In genomic region chr7:5041047-5041446, GRCh38 we compare ENCODE assay signal across 20 cellular contexts.
"Had no signal": no experiment of that assay in that cellular context is flagged by ENCODE, and none has a peak within 500 bp of the region (broad histone marks: within the 10 kb centered on the region; RNA-seq: fewer than 3 reads in every experiment).

No MANE protein-coding gene starts in this region.

- H3K9me3 Mint-ChIP-seq: activated T-cell treated with anti-CD3 and anti-CD28 coated beads, Interleukin-2, amount 50 U/mL, for 24 hours; activated T-helper 17 cell treated with anti-CD3 and anti-CD28 coated beads, Interleukin-2, amount 50 U/mL, for 72 hours; central memory CD8-positive, alpha-beta T cell; dendritic cell treated with granulocyte-macrophage colony-stimulating factor and Interleukin-4, amounts not matched to agents 40 ng/mL and 50 ng/mL, for 4 days; T-cell had no signal

- H3K27ac Mint-ChIP-seq: activated T-cell treated with anti-CD3 and anti-CD28 coated beads, Interleukin-2, amount 50 U/mL, for 24 hours; activated T-helper 17 cell treated with anti-CD3 and anti-CD28 coated beads, Interleukin-2, amount 50 U/mL, for 72 hours; dendritic cell treated with granulocyte-macrophage colony-stimulating factor and Interleukin-4, amounts not matched to agents 40 ng/mL and 50 ng/mL, for 4 days; endodermal cell; nephron had no signal

- DNase-seq: activated CD8-positive, alpha-beta memory T cell treated with anti-CD3 and anti-CD28 coated beads, Interleukin-2, amount 50 U/mL, for 4 hours; activated gamma-delta T cell treated with Interleukin-2 at 50 U/mL for 16 hours; activated T-cell treated with anti-CD3 and anti-CD28 coated beads, Interleukin-2, amount 50 U/mL, for 24 hours; endodermal cell; foreskin fibroblast; head of caudate nucleus; hippocampal formation; left cardiac atrium; left ventricle myocardium superior; mucosa of descending colon; right lobe of liver; stimulated activated CD4-positive, alpha-beta T cell treated with anti-CD3 and anti-CD28 coated beads, Interleukin-2, amount 100 ng/mL, for 48 hours; stimulated activated naive CD4-positive, alpha-beta T cell treated with Interleukin-2 at 50 U/mL for 16 hours; T-cell; T-helper 9 cell; WERI-Rb-1 had no signal

- H3K4me3 Mint-ChIP-seq: activated T-cell treated with anti-CD3 and anti-CD28 coated beads, Interleukin-2, amount 50 U/mL, for 24 hours; activated T-helper 17 cell treated with anti-CD3 and anti-CD28 coated beads, Interleukin-2, amount 50 U/mL, for 72 hours; central memory CD8-positive, alpha-beta T cell; dendritic cell treated with granulocyte-macrophage colony-stimulating factor and Interleukin-4, amounts not matched to agents 40 ng/mL and 50 ng/mL, for 4 days; endodermal cell; nephron had no signal

- H3K27me3 Mint-ChIP-seq: activated T-cell treated with anti-CD3 and anti-CD28 coated beads, Interleukin-2, amount 50 U/mL, for 24 hours; activated T-helper 17 cell treated with anti-CD3 and anti-CD28 coated beads, Interleukin-2, amount 50 U/mL, for 72 hours; central memory CD8-positive, alpha-beta T cell; T-cell had no signal
